In genomic region chr7:31934551-31934950, GRCh38 we compare ENCODE assay signal across 19 cellular contexts.
DNase-seq lines count a peak whose midpoint lies in the region; ATAC-seq and TF ChIP-seq lines count a peak whose summit lies in the region.
"Had no signal": no experiment of that assay in that cellular context is flagged by ENCODE, and none has a peak within 500 bp of the region (broad histone marks: within the 10 kb centered on the region; RNA-seq: fewer than 3 reads in every experiment).

No MANE protein-coding gene starts in this region.

- peaks cover 2% of the 10 kb centered on the region for H3K36me3 Mint-ChIP-seq in chondrocyte (ENCODE audit: low read depth)
- H3K36me3 Mint-ChIP-seq: CD8-positive, alpha-beta T cell had no signal

- 29 to 34% methylated on average over 4 of the region's 4 CpGs for WGBS in GM23248 (ENCODE audit: low coverage in 1 of 2, low lambda C conversion rate in 2 of 2, missing lambda C conversion rate in 2 of 2), 2 experiments

- H3K9me2 ChIP-seq in GM23248 (ENCODE audit: insufficient read depth), result no peaks in the 10 kb centered on the region

- H3K36me3 ChIP-seq in GM23248 (ENCODE audit: low read depth) (no peaks in the 10 kb centered on the region), RWPE2 (ENCODE audit: low read depth) (no peaks in the 10 kb centered on the region), skeletal muscle satellite cell (ENCODE audit: insufficient read depth, low read length) (no peaks in the 10 kb centered on the region)

- H3K27ac ChIP-seq in GM23248, result peak overlapping the region; percentile 32
- H3K27ac ChIP-seq in RWPE2 (ENCODE audit: poor library complexity, severe bottlenecking), result peak overlapping the region; percentile 89

- peaks cover 53% of the 10 kb centered on the region for H3F3A ChIP-seq in GM23248 (ENCODE audit: insufficient read depth)

- no peaks in the 10 kb centered on the region for H3K27me3 Mint-ChIP-seq in chondrocyte (ENCODE audit: low read depth)

- H3K9ac ChIP-seq in GM23248 (no peak overlapping the region), skeletal muscle satellite cell (ENCODE audit: low read depth, low read length) (no peak overlapping the region)

- H4K20me1 ChIP-seq in GM23248 (ENCODE audit: insufficient read depth), result no peaks in the 10 kb centered on the region

- no peak overlapping the region for H3K4me3 Mint-ChIP-seq in chondrocyte (ENCODE audit: unreplicated experiment)
- H3K4me3 Mint-ChIP-seq: CD8-positive, alpha-beta T cell had no signal

- peak overlapping the region; percentile 56 for H3K27ac Mint-ChIP-seq in chondrocyte (ENCODE audit: unreplicated experiment)
- H3K27ac Mint-ChIP-seq: CD8-positive, alpha-beta T cell had no signal

- H3K9me3 ChIP-seq in GM23248 (ENCODE audit: low read depth), result no peaks in the 10 kb centered on the region
- no peaks in the 10 kb centered on the region for H3K9me3 ChIP-seq in RWPE2 (ENCODE audit: severe bottlenecking)
- no peaks in the 10 kb centered on the region for H3K9me3 ChIP-seq in skeletal muscle satellite cell (replicated peaks; ENCODE audit: low read length)

- peaks cover 24% of the 10 kb centered on the region for H3K4me1 Mint-ChIP-seq in chondrocyte (ENCODE audit: low read depth)

- H3K4me1 ChIP-seq in GM23248 (ENCODE audit: insufficient read depth) (peaks cover 59% of the 10 kb centered on the region), RWPE2 (ENCODE audit: insufficient read depth, poor library complexity, severe bottlenecking) (peaks cover 55% of the 10 kb centered on the region), skeletal muscle satellite cell (ENCODE audit: control insufficient read depth, insufficient read depth, low read length) (peaks cover 42% of the 10 kb centered on the region)

- peaks cover 23% of the 10 kb centered on the region for H3K79me2 ChIP-seq in GM23248 (ENCODE audit: insufficient read depth)

- H2AFZ ChIP-seq in GM23248, result no peak overlapping the region

- in situ Hi-C loops in GM23248 (cut with MboI), result no loop called here

- TF ChIP-seq CTCF in RWPE2 (IDR thresholded peaks at IDR 0.05; ENCODE audit: poor library complexity, severe bottlenecking), result no peak
- TF ChIP-seq CTCF in chondrocyte (IDR thresholded peaks at IDR 0.05), result no peak

- H3K9me3 Mint-ChIP-seq in chondrocyte (ENCODE audit: low read depth), result peaks cover 7% of the 10 kb centered on the region

- no peaks in the 10 kb centered on the region for H3K27me3 ChIP-seq in GM23248 (replicated peaks; ENCODE audit: insufficient read depth)
- no peaks in the 10 kb centered on the region for H3K27me3 ChIP-seq in RWPE2 (ENCODE audit: insufficient read depth, poor library complexity, severe bottlenecking)
- no peaks in the 10 kb centered on the region for H3K27me3 ChIP-seq in skeletal muscle satellite cell (ENCODE audit: control insufficient read depth, insufficient read depth, low read length)

- DNase-seq in GM23248 (peak; percentile 58), RWPE2 (ENCODE audit: low spot score) (no peak), chondrocyte (ENCODE audit: low spot score) (no peak), Kasumi-1 (lab: John Stamatoyannopoulos, UW) (no peak)
- DNase-seq in activated naive CD4-positive, alpha-beta T cell treated with anti-CD3 and anti-CD28 coated beads, Interleukin-2, amount 50 U/mL, for 16 hours, result no peak
- DNase-seq: C1 segment of cervical spinal cord; CD8-positive, alpha-beta T cell; DMS153; MM.1S; NCI-H1092; NCI-H1436 treated with DMSO at 0.1 percent for 48 hours; NCI-H2029; NCI-H2227 treated with DMSO at 0.1 percent for 48 hours; NCI-H524; NCI-H774; NK-92 treated with Interleukin-12 subunit alpha and Interleukin-12 subunit beta, amount 100 ng/mL, for 24 hours had no signal

- no peak overlapping the region for H3K4me3 ChIP-seq in GM23248
- H3K4me3 ChIP-seq in RWPE2 (ENCODE audit: severe bottlenecking), result no peak overlapping the region
- no peak overlapping the region for H3K4me3 ChIP-seq in skeletal muscle satellite cell (ENCODE audit: low read length)

- peak overlapping the region; percentile 36 for H3K4me2 ChIP-seq in GM23248 (ENCODE audit: unreplicated experiment)
- peak overlapping the region; percentile 39 for H3K4me2 ChIP-seq in skeletal muscle satellite cell (ENCODE audit: low read length)

- ATAC-seq in RWPE2 (ENCODE audit: low read depth) (no peak), GM18868 (IDR thresholded peaks at IDR 0.05; ENCODE audit: unreplicated experiment) (no peak)
- ATAC-seq: CD8-positive, alpha-beta T cell; Right ventricle myocardium inferior had no signal
